In the genomic region with DNA sequence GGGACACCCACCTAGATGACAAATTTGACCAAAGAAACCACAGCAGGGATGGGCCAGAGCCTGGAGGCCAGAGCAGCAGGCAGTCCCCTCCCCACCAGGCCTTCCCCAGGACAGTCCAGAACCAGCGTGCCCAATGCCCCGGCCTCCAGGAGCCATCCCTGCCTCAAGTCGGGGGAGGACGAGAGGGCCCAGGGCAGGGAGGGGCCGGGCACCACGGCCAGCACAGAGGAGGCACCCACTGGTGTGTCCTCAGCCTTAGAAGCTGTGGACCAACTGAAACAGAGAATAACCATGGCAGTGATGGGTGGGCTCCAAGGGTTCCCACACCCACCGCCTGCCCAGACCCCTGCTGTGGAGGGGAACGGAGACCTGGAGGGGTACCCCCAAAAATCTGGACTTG, we compare ENCODE assay signal across 22 cellular contexts. TPM values are rescaled to one million over a fixed set of nuclear protein-coding genes. Genes with fewer than 3 reads are reported as not detected.
DNase-seq lines count a peak whose midpoint lies in the region; ATAC-seq and TF ChIP-seq lines count a peak whose summit lies in the region.
"Had no signal": no experiment of that assay in that cellular context is flagged by ENCODE, and none has a peak within 500 bp of the region (broad histone marks: within the 10 kb centered on the region; RNA-seq: fewer than 3 reads in every experiment).

No MANE protein-coding gene starts in this region.

- ATAC-seq in activated T-helper 17 cell treated with anti-CD3 and anti-CD28 coated beads, Interleukin-2, amount 50 U/mL, for 72 hours (replicated peaks): no peak
- ATAC-seq in naive thymus-derived CD8-positive, alpha-beta T cell: no peak
- no peak for ATAC-seq in GM19035 (IDR thresholded peaks at IDR 0.05; ENCODE audit: unreplicated experiment)
- ATAC-seq: heart right ventricle; stimulated activated naive CD8-positive, alpha-beta T cell treated with anti-CD3 and anti-CD28 coated beads, Interleukin-15, Interleukin-2, amounts not matched to agents 100 U/mL and 50 U/mL, for 24 hours had no signal

- no peaks in the 10 kb centered on the region for H3K27me3 ChIP-seq in Caco-2 (replicated peaks; ENCODE audit: control insufficient read depth, insufficient read depth, low read length)
- H3K27me3 ChIP-seq: dorsolateral prefrontal cortex, SJSA1 had no signal

- peaks cover 78% of the 10 kb centered on the region for H3K4me1 ChIP-seq in Caco-2
- H3K4me1 ChIP-seq: SJSA1 had no signal

- peaks cover 0 to 2% (median 0%) of the 10 kb centered on the region in 7 donors for H3K9me3 Mint-ChIP-seq in CD14-positive monocyte
- H3K9me3 Mint-ChIP-seq in Caco-2 (ENCODE audit: unreplicated experiment): no peaks in the 10 kb centered on the region
- no peaks in the 10 kb centered on the region for H3K9me3 Mint-ChIP-seq in activated T-helper 17 cell treated with anti-CD3 and anti-CD28 coated beads, Interleukin-2, amount 50 U/mL, for 72 hours
- H3K9me3 Mint-ChIP-seq in naive thymus-derived CD8-positive, alpha-beta T cell: no peaks in the 10 kb centered on the region

- H3K36me3 Mint-ChIP-seq in CD14-positive monocyte (no peaks in the 10 kb centered on the region), Caco-2 (ENCODE audit: insufficient read depth, unreplicated experiment) (peaks cover 7% of the 10 kb centered on the region)
- H3K36me3 Mint-ChIP-seq in activated T-helper 17 cell treated with anti-CD3 and anti-CD28 coated beads, Interleukin-2, amount 50 U/mL, for 72 hours (ENCODE audit: low read depth): no peaks in the 10 kb centered on the region
- no peaks in the 10 kb centered on the region for H3K36me3 Mint-ChIP-seq in naive thymus-derived CD8-positive, alpha-beta T cell

- intact Hi-C loops in CD14-positive monocyte (cut with micrococcal nuclease): no loop called here
- intact Hi-C loops in Caco-2 (cut with micrococcal nuclease; ENCODE audit: unreplicated experiment): no loop called here

- POLR2A ChIA-PET in Caco-2 (lab: Charles Lee): no interaction called here
- POLR2A ChIA-PET in naive thymus-derived CD8-positive, alpha-beta T cell (lab: Charles Lee): interaction anchor here (4.1 to 5.8 kb wide), 2 partner anchors 10 to 14 kb away, joined by 30 to 37 read pairs; no protein-coding TSS in a partner anchor

- no TSS peak for BruUV-seq in Caco-2 (replicated peaks; lab: Mats Ljungman, UMichigan)

- H3K4me1 Mint-ChIP-seq in CD14-positive monocyte: peaks cover 56% of the 10 kb centered on the region
- H3K4me1 Mint-ChIP-seq in Caco-2 (ENCODE audit: low read depth, unreplicated experiment): peaks cover 49% of the 10 kb centered on the region
- peaks cover 28% of the 10 kb centered on the region for H3K4me1 Mint-ChIP-seq in activated T-helper 17 cell treated with anti-CD3 and anti-CD28 coated beads, Interleukin-2, amount 50 U/mL, for 72 hours
- peaks cover 48 to 97% (median 92%) of the 10 kb centered on the region in 4 donors for H3K4me1 Mint-ChIP-seq in naive thymus-derived CD8-positive, alpha-beta T cell

- H3K4me3 Mint-ChIP-seq in CD14-positive monocyte (no peak overlapping the region), Caco-2 (ENCODE audit: unreplicated experiment) (peak overlapping the region; percentile 33)
- H3K4me3 Mint-ChIP-seq in activated T-helper 17 cell treated with anti-CD3 and anti-CD28 coated beads, Interleukin-2, amount 50 U/mL, for 72 hours: peak overlapping the region; percentile 62
- H3K4me3 Mint-ChIP-seq in naive thymus-derived CD8-positive, alpha-beta T cell: peak overlapping the region in 8 of 10 donors; percentile 24 to 85 (median 70)

- CTCF ChIA-PET in Caco-2 (lab: Charles Lee): no interaction called here

- no peak for TF ChIP-seq CTCF in CD14-positive monocyte (IDR thresholded peaks at IDR 0.05)
- no peak for TF ChIP-seq CTCF in Caco-2 (IDR thresholded peaks at IDR 0.05; ENCODE audit: insufficient read depth in 1 of 2, low read depth in 1 of 2, low read length in 1 of 2, severe bottlenecking in 1 of 2, unreplicated experiment in 1 of 2)

- DNase-seq in CD14-positive monocyte (ENCODE audit: low spot score) (no peak), Caco-2 (no peak), C1 segment of cervical spinal cord (lab: John Stamatoyannopoulos, UW) (no peak), NCI-H2227 treated with DMSO at 0.1 percent for 48 hours (lab: John Stamatoyannopoulos, UW) (no peak)
- no peak for DNase-seq in naive thymus-derived CD8-positive, alpha-beta T cell
- DNase-seq: activated CD4-positive, alpha-beta T cell treated with anti-CD3 and anti-CD28 coated beads, Interleukin-2, amount 50 U/mL, for 4 hours; activated naive CD4-positive, alpha-beta T cell; aorta; dorsolateral prefrontal cortex; EL; GM23248; heart right ventricle; left ventricle myocardium inferior; NCI-H2107; NCI-H510A treated with DMSO at 0.1 percent for 48 hours; occipital lobe; stimulated activated CD4-positive, alpha-beta T cell treated with anti-CD3 and anti-CD28 coated beads, Interleukin-2, amount 100 ng/mL, for 48 hours; stimulated activated naive CD8-positive, alpha-beta T cell treated with anti-CD3 and anti-CD28 coated beads, Interleukin-15, Interleukin-2, amounts not matched to agents 100 U/mL and 50 U/mL, for 24 hours had no signal

- peaks cover 4 to 19% (median 5%) of the 10 kb centered on the region in 3 donors for H3K27me3 Mint-ChIP-seq in CD14-positive monocyte (ENCODE audit: low read depth in 3 of 3)
- H3K27me3 Mint-ChIP-seq in Caco-2 (ENCODE audit: insufficient read depth, unreplicated experiment): no peaks in the 10 kb centered on the region
- no peaks in the 10 kb centered on the region for H3K27me3 Mint-ChIP-seq in activated T-helper 17 cell treated with anti-CD3 and anti-CD28 coated beads, Interleukin-2, amount 50 U/mL, for 72 hours
- no peaks in the 10 kb centered on the region for H3K27me3 Mint-ChIP-seq in naive thymus-derived CD8-positive, alpha-beta T cell

- H3K27ac Mint-ChIP-seq in CD14-positive monocyte (peak overlapping the region in 4 of 7 donors; percentile 14 to 69 (median 53)), Caco-2 (ENCODE audit: unreplicated experiment) (peak overlapping the region; percentile 48)
- no peak overlapping the region for H3K27ac Mint-ChIP-seq in activated T-helper 17 cell treated with anti-CD3 and anti-CD28 coated beads, Interleukin-2, amount 50 U/mL, for 72 hours
- H3K27ac Mint-ChIP-seq in naive thymus-derived CD8-positive, alpha-beta T cell: peak overlapping the region in 9 of 10 donors; percentile 66 to 94 (median 88)

- no peak overlapping the region for H3K4me3 ChIP-seq in Caco-2 (ENCODE audit: low read depth, low read length)
- H3K4me3 ChIP-seq: dorsolateral prefrontal cortex, GM23248, heart right ventricle, left ventricle myocardium inferior, SJSA1, skin epidermis had no signal

- H3K9me3 ChIP-seq in Caco-2: no peaks in the 10 kb centered on the region
- H3K9me3 ChIP-seq: heart right ventricle, left ventricle myocardium inferior, SJSA1 had no signal

- H3K36me3 ChIP-seq in Caco-2 (ENCODE audit: control insufficient read depth, insufficient read depth, low read length): no peaks in the 10 kb centered on the region
- H3K36me3 ChIP-seq: heart right ventricle, left ventricle myocardium inferior, SJSA1 had no signal

RNA-seq across cellular contexts. Expression of a gene that starts 28.3 kb away (rescaled TPM):
- under 1 TPM; 0.67 to 0.99 TPM for polyA plus RNA-seq in CD14-positive monocyte
- 81.7 and 82.7 TPM in 2 replicates for total RNA-seq in Caco-2 (2022)
- 10 to 100 TPM; 61.2 to 72.5 TPM for total RNA-seq in activated T-helper 17 cell treated with anti-CD3 and anti-CD28 coated beads, Interleukin-2, amount 50 U/mL, for 72 hours
- total RNA-seq in naive thymus-derived CD8-positive, alpha-beta T cell: 100 to 1,000 TPM in 1 of 2 experiments, 10 to 100 TPM in 1; 98.2 to 109 TPM
- polyA plus RNA-seq in naive thymus-derived CD8-positive, alpha-beta T cell: 1 to 10 TPM; 1.3 to 3.4 (median 2.4) TPM

Comparison
In these comparisons a context has a peak if more than half of its experiments do, and no peak if none do; other contexts are left out.
1. H3K4me3 Mint-ChIP-seq: peak in Caco-2 (single experiment), activated T-helper 17 cell treated with anti-CD3 and anti-CD28 coated beads, Interleukin-2, amount 50 U/mL, for 72 hours (single experiment) and naive thymus-derived CD8-positive, alpha-beta T cell (8 of 10); none in CD14-positive monocyte (0 of 2).